Comparison of ENCODE assay signal across 13 cellular contexts in genomic region chr14:56299306-56299984, GRCh38.
"Had no signal": no experiment of that assay in that cellular context is flagged by ENCODE, and none has a peak within 500 bp of the region (broad histone marks: within the 10 kb centered on the region; RNA-seq: fewer than 3 reads in every experiment).

No MANE protein-coding gene starts in this region.

- ATAC-seq: activated T-cell treated with anti-CD3 and anti-CD28 coated beads, Interleukin-2, amount 50 U/mL, for 72 hours; gastroesophageal sphincter; psoas muscle; sciatic nerve had no signal

- H3K36me3 ChIP-seq: brain microvascular endothelial cell had no signal

- H3K4me1 ChIP-seq: gastroesophageal sphincter, psoas muscle, spleen had no signal

- H3K27me3 ChIP-seq: brain microvascular endothelial cell, gastroesophageal sphincter, spleen, suprapubic skin had no signal

- H3K27ac ChIP-seq: brain microvascular endothelial cell, gastroesophageal sphincter, psoas muscle, spleen, suprapubic skin had no signal

- H3K9me3 ChIP-seq: gastroesophageal sphincter, psoas muscle, suprapubic skin had no signal

- DNase-seq: activated B cell treated with CpG ODN at 0.5 μM for 24 hours; activated CD4-positive, alpha-beta T cell treated with anti-CD3 and anti-CD28 coated beads, Interleukin-2, amount 10 ng/mL, durations not matched to agents 24 days and 14 days; activated CD8-positive, alpha-beta memory T cell treated with anti-CD3 and anti-CD28 coated beads, Interleukin-2, amount 50 U/mL, for 48 hours; activated naive CD8-positive, alpha-beta T cell treated with anti-CD3 and anti-CD28 coated beads for 36 hours; activated T-cell treated with anti-CD3 and anti-CD28 coated beads, Interleukin-2, amount 50 U/mL, for 72 hours; brain microvascular endothelial cell; effector memory CD4-positive, alpha-beta T cell; kidney; psoas muscle; spleen had no signal

- H3K4me3 ChIP-seq: gastroesophageal sphincter, psoas muscle, spleen, suprapubic skin had no signal
